ENCODE assay signal across 17 cellular contexts in the genomic region with DNA sequence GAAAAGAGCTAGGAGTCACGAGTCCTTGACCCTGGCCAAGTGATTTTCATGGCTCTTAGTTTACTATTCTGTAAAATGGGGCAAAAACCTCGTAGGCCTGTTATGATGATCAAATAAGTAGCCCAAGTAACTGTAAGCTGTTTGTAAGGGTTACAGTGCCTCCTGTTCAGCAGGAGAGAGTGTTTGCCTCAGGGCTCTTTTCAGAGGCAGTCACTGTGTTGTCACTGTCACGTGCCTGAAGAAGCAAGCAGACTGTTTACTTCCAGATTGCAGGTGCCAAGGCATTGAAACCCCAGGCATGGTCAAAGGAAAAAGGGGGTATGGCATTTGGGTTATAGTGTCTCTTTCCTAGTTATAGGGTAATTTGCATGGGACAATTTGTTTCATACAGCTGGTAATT.
"Had no signal": no experiment of that assay in that cellular context is flagged by ENCODE, and none has a peak within 500 bp of the region (broad histone marks: within the 10 kb centered on the region; RNA-seq: fewer than 3 reads in every experiment).

No MANE protein-coding gene starts in this region.

- H3K9me3 ChIP-seq: esophagus muscularis mucosa, gastroesophageal sphincter, mucosa of descending colon, pancreas had no signal

- H3K4me3 Mint-ChIP-seq: naive thymus-derived CD8-positive, alpha-beta T cell had no signal

- H3K9me3 Mint-ChIP-seq: naive thymus-derived CD8-positive, alpha-beta T cell had no signal

- H3K36me3 ChIP-seq: esophagus muscularis mucosa, gastroesophageal sphincter, pancreas had no signal

- DNase-seq: effector memory CD4-positive, alpha-beta T cell; glutamatergic neuron; islet precursor cell; mammary epithelial cell; mucosa of descending colon; naive thymus-derived CD8-positive, alpha-beta T cell; occipital lobe; pancreas; right cardiac atrium; small intestine; stimulated activated CD4-positive, alpha-beta T cell treated with anti-CD3 and anti-CD28 coated beads, Interleukin-12 subunit alpha, Interleukin-12 subunit beta, amount 100 ng/mL, for 4 hours; stimulated activated naive CD4-positive, alpha-beta T cell treated with Interleukin-2 at 50 U/mL for 16 hours; trophoblast cell had no signal

- H3K27ac Mint-ChIP-seq: progenitor cell of endocrine pancreas had no signal

- H3K27me3 ChIP-seq: esophagus muscularis mucosa, gastroesophageal sphincter, pancreas had no signal

- H3K27me3 Mint-ChIP-seq: naive thymus-derived CD8-positive, alpha-beta T cell; progenitor cell of endocrine pancreas had no signal

- H3K4me3 ChIP-seq: esophagus muscularis mucosa, gastroesophageal sphincter, mucosa of descending colon, pancreas had no signal

- H3K4me1 ChIP-seq: gastroesophageal sphincter, pancreas had no signal

- H3K27ac ChIP-seq: epithelial cell of prostate, esophagus muscularis mucosa, gastroesophageal sphincter, pancreas had no signal
